ENCODE assay signal across 1 cellular context in the genomic region with DNA sequence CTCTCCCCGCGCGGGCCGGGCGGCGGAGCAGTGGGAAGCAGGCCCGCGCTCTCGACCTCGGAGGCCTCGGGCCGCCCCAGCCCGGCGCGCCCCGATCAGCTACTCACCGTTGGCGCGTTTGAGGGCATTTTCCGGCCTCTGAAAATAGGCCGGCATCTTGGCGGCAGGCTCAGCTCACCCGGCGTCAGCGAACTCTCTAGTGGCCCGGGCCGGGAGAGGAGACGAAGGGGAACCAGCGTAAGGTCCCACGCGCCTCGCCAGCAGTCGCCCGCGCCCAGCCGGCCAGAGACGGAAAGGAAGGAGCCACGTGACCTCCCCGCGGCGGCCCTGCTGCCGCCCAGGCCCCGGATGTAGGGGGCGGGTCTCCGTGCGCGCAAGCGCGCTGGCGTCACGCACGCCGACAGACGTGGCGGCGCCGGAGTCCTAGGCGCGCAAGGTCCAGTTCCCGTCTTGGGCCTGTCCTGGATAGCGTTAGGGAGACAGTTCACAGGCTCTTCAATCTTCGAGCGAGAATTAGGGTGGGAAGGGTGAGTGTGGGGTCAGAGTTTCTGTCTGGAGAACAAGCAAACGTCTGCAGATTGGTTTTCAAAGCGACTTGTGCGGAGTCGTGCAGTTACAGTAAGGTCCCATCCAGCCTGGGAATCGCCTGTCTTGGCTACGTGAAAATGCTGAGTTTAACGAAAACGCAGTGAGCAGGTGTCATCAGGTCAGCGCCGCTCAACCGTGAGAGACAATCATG.
TF ChIP-seq lines count a peak whose summit lies in the region.

A gene with protein sequence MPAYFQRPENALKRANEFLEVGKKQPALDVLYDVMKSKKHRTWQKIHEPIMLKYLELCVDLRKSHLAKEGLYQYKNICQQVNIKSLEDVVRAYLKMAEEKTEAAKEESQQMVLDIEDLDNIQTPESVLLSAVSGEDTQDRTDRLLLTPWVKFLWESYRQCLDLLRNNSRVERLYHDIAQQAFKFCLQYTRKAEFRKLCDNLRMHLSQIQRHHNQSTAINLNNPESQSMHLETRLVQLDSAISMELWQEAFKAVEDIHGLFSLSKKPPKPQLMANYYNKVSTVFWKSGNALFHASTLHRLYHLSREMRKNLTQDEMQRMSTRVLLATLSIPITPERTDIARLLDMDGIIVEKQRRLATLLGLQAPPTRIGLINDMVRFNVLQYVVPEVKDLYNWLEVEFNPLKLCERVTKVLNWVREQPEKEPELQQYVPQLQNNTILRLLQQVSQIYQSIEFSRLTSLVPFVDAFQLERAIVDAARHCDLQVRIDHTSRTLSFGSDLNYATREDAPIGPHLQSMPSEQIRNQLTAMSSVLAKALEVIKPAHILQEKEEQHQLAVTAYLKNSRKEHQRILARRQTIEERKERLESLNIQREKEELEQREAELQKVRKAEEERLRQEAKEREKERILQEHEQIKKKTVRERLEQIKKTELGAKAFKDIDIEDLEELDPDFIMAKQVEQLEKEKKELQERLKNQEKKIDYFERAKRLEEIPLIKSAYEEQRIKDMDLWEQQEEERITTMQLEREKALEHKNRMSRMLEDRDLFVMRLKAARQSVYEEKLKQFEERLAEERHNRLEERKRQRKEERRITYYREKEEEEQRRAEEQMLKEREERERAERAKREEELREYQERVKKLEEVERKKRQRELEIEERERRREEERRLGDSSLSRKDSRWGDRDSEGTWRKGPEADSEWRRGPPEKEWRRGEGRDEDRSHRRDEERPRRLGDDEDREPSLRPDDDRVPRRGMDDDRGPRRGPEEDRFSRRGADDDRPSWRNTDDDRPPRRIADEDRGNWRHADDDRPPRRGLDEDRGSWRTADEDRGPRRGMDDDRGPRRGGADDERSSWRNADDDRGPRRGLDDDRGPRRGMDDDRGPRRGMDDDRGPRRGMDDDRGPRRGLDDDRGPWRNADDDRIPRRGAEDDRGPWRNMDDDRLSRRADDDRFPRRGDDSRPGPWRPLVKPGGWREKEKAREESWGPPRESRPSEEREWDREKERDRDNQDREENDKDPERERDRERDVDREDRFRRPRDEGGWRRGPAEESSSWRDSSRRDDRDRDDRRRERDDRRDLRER (N-terminal part only) (minus strand): TSS at position 297 of the 739 bp plus-strand sequence. CDS start 141 bp downstream, at position 156.

TF ChIP-seq in HepG2, 621 proteins besides CTCF, POLR2A, EP300 and RAD21 (continued from another document and continues in another):
- TF ChIP-seq, protein P1, sequence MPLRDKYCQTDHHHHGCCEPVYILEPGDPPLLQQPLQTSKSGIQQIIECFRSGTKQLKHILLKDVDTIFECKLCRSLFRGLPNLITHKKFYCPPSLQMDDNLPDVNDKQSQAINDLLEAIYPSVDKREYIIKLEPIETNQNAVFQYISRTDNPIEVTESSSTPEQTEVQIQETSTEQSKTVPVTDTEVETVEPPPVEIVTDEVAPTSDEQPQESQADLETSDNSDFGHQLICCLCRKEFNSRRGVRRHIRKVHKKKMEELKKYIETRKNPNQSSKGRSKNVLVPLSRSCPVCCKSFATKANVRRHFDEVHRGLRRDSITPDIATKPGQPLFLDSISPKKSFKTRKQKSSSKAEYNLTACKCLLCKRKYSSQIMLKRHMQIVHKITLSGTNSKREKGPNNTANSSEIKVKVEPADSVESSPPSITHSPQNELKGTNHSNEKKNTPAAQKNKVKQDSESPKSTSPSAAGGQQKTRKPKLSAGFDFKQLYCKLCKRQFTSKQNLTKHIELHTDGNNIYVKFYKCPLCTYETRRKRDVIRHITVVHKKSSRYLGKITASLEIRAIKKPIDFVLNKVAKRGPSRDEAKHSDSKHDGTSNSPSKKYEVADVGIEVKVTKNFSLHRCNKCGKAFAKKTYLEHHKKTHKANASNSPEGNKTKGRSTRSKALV (CRISPR knock-in tag; IDR thresholded peaks at IDR 0.05) = no peak
- TF ChIP-seq TERF1 (CRISPR knock-in tag; IDR thresholded peaks at IDR 0.05) (no peak), NFKB2 (CRISPR knock-in tag; IDR thresholded peaks at IDR 0.05; ENCODE audit: borderline replicate concordance) (peak; percentile 84; the same call in 1 of the 2 replicates), LCORL (IDR thresholded peaks at IDR 0.05) (no peak), LCORL (CRISPR knock-in tag; IDR thresholded peaks at IDR 0.05) (peak; percentile 16; the same call in 1 of the 2 replicates), ZNF790 (CRISPR knock-in tag; IDR thresholded peaks at IDR 0.05; ENCODE audit: borderline replicate concordance) (peak; percentile 74; the same call in 1 of the 2 replicates), ZNF749 (CRISPR knock-in tag; IDR thresholded peaks at IDR 0.05; ENCODE audit: borderline replicate concordance) (peak; percentile 27; the same call in 1 of the 2 replicates), ZNF784 (CRISPR knock-in tag; IDR thresholded peaks at IDR 0.05; ENCODE audit: borderline replicate concordance) (peak; percentile 80), ZNF607 (CRISPR knock-in tag; IDR thresholded peaks at IDR 0.05; ENCODE audit: borderline replicate concordance) (no peak), MAF1 (CRISPR knock-in tag; IDR thresholded peaks at IDR 0.05; ENCODE audit: borderline replicate concordance) (no peak), PLRG1 (conservative IDR thresholded peaks at IDR 0.05) (no peak), ZNF660 (CRISPR knock-in tag; IDR thresholded peaks at IDR 0.05; ENCODE audit: borderline replicate concordance, low read depth) (no peak), ZNF24 (IDR thresholded peaks at IDR 0.05) (no peak), HES4 (CRISPR knock-in tag; IDR thresholded peaks at IDR 0.05; ENCODE audit: borderline replicate concordance) (peak; percentile 72), BRF2 (CRISPR knock-in tag; IDR thresholded peaks at IDR 0.05) (peak; percentile 87), HCFC1 (IDR thresholded peaks at IDR 0.05; ENCODE audit: low read depth, low read length) (no peak; the same call in 1 of the 2 replicates), MTF2 (CRISPR knock-in tag; IDR thresholded peaks at IDR 0.05; ENCODE audit: borderline replicate concordance) (no peak), BCL3 (CRISPR knock-in tag; IDR thresholded peaks at IDR 0.05) (no peak), ZFAT (CRISPR knock-in tag; conservative IDR thresholded peaks at IDR 0.05) (0 out of 2 replicates have a peak, but pooled peaks have one; percentile 23), ZNF282 (IDR thresholded peaks at IDR 0.05; ENCODE audit: partially characterized antibody) (no peak), SOX13 (IDR thresholded peaks at IDR 0.05) (peak; percentile 28; the same call in 1 of the 2 replicates), SOX13 (CRISPR knock-in tag; conservative IDR thresholded peaks at IDR 0.05 in 1 of 2, IDR thresholded peaks at IDR 0.05 in 1 of 2) (peak in 1 of 2 experiments; percentile 44; a peak in 1 of 4 replicates), U2AF1 (optimal IDR thresholded peaks at IDR 0.05; ENCODE audit: low read depth, low read length) (no peak), HOXA7 (CRISPR knock-in tag; IDR thresholded peaks at IDR 0.05) (no peak), ZNF3 (CRISPR knock-in tag; IDR thresholded peaks at IDR 0.05) (no peak), ZNF547 (CRISPR knock-in tag; IDR thresholded peaks at IDR 0.05) (peak; percentile 94), HNRNPLL (IDR thresholded peaks at IDR 0.05; ENCODE audit: low read depth, low read length, poor library complexity, severe bottlenecking) (peak; percentile 70), ZNF670 (CRISPR knock-in tag; IDR thresholded peaks at IDR 0.05; ENCODE audit: borderline replicate concordance) (peak; percentile 80; the same call in 1 of the 2 replicates), ZNF343 (CRISPR knock-in tag; IDR thresholded peaks at IDR 0.05) (no peak), ZNF121 (CRISPR knock-in tag; IDR thresholded peaks at IDR 0.05) (peak; percentile 32; the same call in 1 of the 2 replicates), PITX1 (CRISPR knock-in tag; IDR thresholded peaks at IDR 0.05) (no peak; the same call in 1 of the 2 replicates), ESRRA (CRISPR knock-in tag; IDR thresholded peaks at IDR 0.05; ENCODE audit: low read depth) (no peak), ZNF775 (CRISPR knock-in tag; IDR thresholded peaks at IDR 0.05; ENCODE audit: borderline replicate concordance) (0 out of 2 replicates have a peak, but pooled peaks have one; percentile 20), PRDM10 (CRISPR knock-in tag; IDR thresholded peaks at IDR 0.05; ENCODE audit: low read depth) (no peak), SP140L (CRISPR knock-in tag; IDR thresholded peaks at IDR 0.05; ENCODE audit: borderline replicate concordance) (peak; percentile 59; the same call in 1 of the 2 replicates), GMEB1 (CRISPR knock-in tag; IDR thresholded peaks at IDR 0.05; ENCODE audit: borderline replicate concordance) (peak; percentile 99), TCF7 (IDR thresholded peaks at IDR 0.05; ENCODE audit: low read depth) (no peak), THAP11 (CRISPR knock-in tag; IDR thresholded peaks at IDR 0.05) (peak; percentile 84), ZNF570 (CRISPR knock-in tag; IDR thresholded peaks at IDR 0.05; ENCODE audit: borderline replicate concordance) (no peak)
- TF ChIP-seq, protein P2, sequence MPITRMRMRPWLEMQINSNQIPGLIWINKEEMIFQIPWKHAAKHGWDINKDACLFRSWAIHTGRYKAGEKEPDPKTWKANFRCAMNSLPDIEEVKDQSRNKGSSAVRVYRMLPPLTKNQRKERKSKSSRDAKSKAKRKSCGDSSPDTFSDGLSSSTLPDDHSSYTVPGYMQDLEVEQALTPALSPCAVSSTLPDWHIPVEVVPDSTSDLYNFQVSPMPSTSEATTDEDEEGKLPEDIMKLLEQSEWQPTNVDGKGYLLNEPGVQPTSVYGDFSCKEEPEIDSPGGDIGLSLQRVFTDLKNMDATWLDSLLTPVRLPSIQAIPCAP (CRISPR knock-in tag; IDR thresholded peaks at IDR 0.05; ENCODE audit: low read depth) = no peak
- TF ChIP-seq, protein P3, sequence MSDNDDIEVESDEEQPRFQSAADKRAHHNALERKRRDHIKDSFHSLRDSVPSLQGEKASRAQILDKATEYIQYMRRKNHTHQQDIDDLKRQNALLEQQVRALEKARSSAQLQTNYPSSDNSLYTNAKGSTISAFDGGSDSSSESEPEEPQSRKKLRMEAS (IDR thresholded peaks at IDR 0.05) = peak; percentile 96
